In genomic region chr7:6753964-6754363, GRCh38 we compare ENCODE assay signal across 1 cellular context. TPM values are rescaled to one million over a fixed set of nuclear protein-coding genes. Genes with fewer than 3 reads are reported as not detected.
"Had no signal": no experiment of that assay in that cellular context is flagged by ENCODE, and none has a peak within 500 bp of the region (broad histone marks: within the 10 kb centered on the region; RNA-seq: fewer than 3 reads in every experiment).

Gene RSPH10B2, plus strand, starts transcription at chr7:6754103. Its CDS starts 3,575 bp downstream, at chr7:6757678.

RNA-seq across cellular contexts. Expression of gene RSPH10B2, which starts in this region (rescaled TPM):
- total RNA-seq: esophagus squamous epithelium had no signal
